ENCODE assay signal across 22 cellular contexts in genomic region chr1:37108596-37109188, GRCh38.
"Had no signal": no experiment of that assay in that cellular context is flagged by ENCODE, and none has a peak within 500 bp of the region (broad histone marks: within the 10 kb centered on the region; RNA-seq: fewer than 3 reads in every experiment).

No MANE protein-coding gene starts in this region.

- H3K27me3 ChIP-seq: uterus had no signal

- H3K36me3 ChIP-seq: heart left ventricle, left lung, uterus had no signal

- DNase-seq: activated CD4-positive, alpha-beta T cell treated with anti-CD3 and anti-CD28 coated beads, Interleukin-2, amount 50 U/mL, for 1 hour; activated CD8-positive, alpha-beta memory T cell treated with anti-CD3 and anti-CD28 coated beads, Interleukin-2, amount 10 ng/mL, durations not matched to agents 7 days and 5 days; activated CD8-positive, alpha-beta T cell treated with anti-CD3 and anti-CD28 coated beads, Interleukin-2, amount 10 ng/mL, durations not matched to agents 7 days and 5 days; activated naive CD8-positive, alpha-beta T cell treated with anti-CD3 and anti-CD28 coated beads, Interleukin-2, amount 50 U/mL, for 24 hours; activated T-cell treated with anti-CD3 and anti-CD28 coated beads, Interleukin-2, amount 50 U/mL, for 48 hours; amygdala; central memory CD4-positive, alpha-beta T cell; endodermal cell; foreskin fibroblast; heart left ventricle; left lung; mucosa of descending colon; small intestine; stimulated activated CD4-positive, alpha-beta T cell treated with anti-CD3 and anti-CD28 coated beads, Interleukin-4, amount 100 ng/mL, for 24 hours; substantia nigra; T-helper 2 cell; uterus had no signal

- ATAC-seq: activated CD8-positive, alpha-beta memory T cell treated with anti-CD3 and anti-CD28 coated beads, Interleukin-2, amount 10 ng/mL, durations not matched to agents 7 days and 5 days; activated CD8-positive, alpha-beta T cell treated with anti-CD3 and anti-CD28 coated beads, Interleukin-2, amount 10 ng/mL, durations not matched to agents 7 days and 5 days; activated naive CD8-positive, alpha-beta T cell treated with anti-CD3 and anti-CD28 coated beads, Interleukin-2, amount 50 U/mL, for 24 hours; esophagus mucosa; mucosa of descending colon; natural killer cell treated with Interleukin-12 subunit alpha and Interleukin-12 subunit beta and Interleukin-15 and Interleukin-18, amount 100 ng/mL, for 72 hours; sciatic nerve; stimulated activated effector memory CD8-positive, alpha-beta T cell treated with anti-CD3 and anti-CD28 coated beads, Interleukin-12 subunit alpha, Interleukin-12 subunit beta, amount 100 ng/mL, for 72 hours; WTC11 had no signal

- H3K4me1 ChIP-seq: left lung, uterus had no signal

- H3K27ac ChIP-seq: heart left ventricle, left lung, uterus had no signal

- H3K9me3 ChIP-seq: left lung, mucosa of descending colon, uterus had no signal

- H3K4me3 ChIP-seq: heart left ventricle, left lung, mucosa of descending colon, uterus had no signal
